In genomic region chr5:179256229-179257189, GRCh38 we compare ENCODE assay signal across 19 cellular contexts.
A peak's percentile ranks its signal among the peaks of the same experiment; 100 is the strongest.
DNase-seq lines count a peak whose midpoint lies in the region; ATAC-seq and TF ChIP-seq lines count a peak whose summit lies in the region.
"Had no signal": no experiment of that assay in that cellular context is flagged by ENCODE, and none has a peak within 500 bp of the region (broad histone marks: within the 10 kb centered on the region; RNA-seq: fewer than 3 reads in every experiment).

No MANE protein-coding gene starts in this region.

- H3K27me3 ChIP-seq in GM23248 (replicated peaks; ENCODE audit: insufficient read depth) = no peaks in the 10 kb centered on the region
- no peaks in the 10 kb centered on the region for H3K27me3 ChIP-seq in skeletal muscle tissue (ENCODE audit: control insufficient read depth in 3 of 3, insufficient read depth in 3 of 3, low read length in 3 of 3)
- H3K27me3 ChIP-seq: foreskin keratinocyte, SJCRH30 had no signal

- H3K9me3 ChIP-seq in GM23248 (ENCODE audit: low read depth) (no peaks in the 10 kb centered on the region), skeletal muscle tissue (ENCODE audit: control insufficient read depth in 3 of 3, low read length in 3 of 3) (no peaks in the 10 kb centered on the region)
- H3K9me3 ChIP-seq: SJCRH30 had no signal

- H3K27ac ChIP-seq in GM23248 = 0 out of 2 replicates have a peak overlapping the region, but pooled peaks have one; percentile 3
- H3K27ac ChIP-seq in skeletal muscle tissue (ENCODE audit: low read depth, low read length) = peak overlapping the region; percentile 30
- H3K27ac ChIP-seq: foreskin keratinocyte, SJCRH30 had no signal

- H3K36me3 Mint-ChIP-seq in WTC11 = no peaks in the 10 kb centered on the region
- H3K36me3 Mint-ChIP-seq in activated CD4-positive, alpha-beta T cell treated with anti-CD3 and anti-CD28 coated beads, Interleukin-2, amount 10 ng/mL, durations not matched to agents 24 days and 14 days (ENCODE audit: low read depth) = no peaks in the 10 kb centered on the region
- H3K36me3 Mint-ChIP-seq: naive thymus-derived CD8-positive, alpha-beta T cell had no signal

- intact Hi-C loops in activated CD4-positive, alpha-beta T cell treated with anti-CD3 and anti-CD28 coated beads, Interleukin-2, amount 10 ng/mL, durations not matched to agents 24 days and 14 days (cut with micrococcal nuclease) = no loop called here

- H2AFZ ChIP-seq in GM23248 = no peak overlapping the region
- H2AFZ ChIP-seq: GM23338 had no signal

- peaks cover 22% of the 10 kb centered on the region; the same call in 1 of the 2 replicates for H3K4me1 ChIP-seq in GM23248 (ENCODE audit: insufficient read depth)
- peaks cover 5 to 18% (median 11%) of the 10 kb centered on the region in 3 donors for H3K4me1 ChIP-seq in skeletal muscle tissue (ENCODE audit: control insufficient read depth in 3 of 3, insufficient read depth in 3 of 3, low read length in 3 of 3)
- H3K4me1 ChIP-seq: foreskin keratinocyte, SJCRH30 had no signal

- H3K4me3 Mint-ChIP-seq in WTC11 = no peak overlapping the region
- H3K4me3 Mint-ChIP-seq in activated CD4-positive, alpha-beta T cell treated with anti-CD3 and anti-CD28 coated beads, Interleukin-2, amount 10 ng/mL, durations not matched to agents 24 days and 14 days = no peak overlapping the region
- H3K4me3 Mint-ChIP-seq: B cell; central memory CD8-positive, alpha-beta T cell; GM23338; naive thymus-derived CD8-positive, alpha-beta T cell had no signal

- in situ Hi-C loops in GM23248 (cut with MboI) = no loop called here

- H3K9ac ChIP-seq in GM23248 (peak overlapping the region; percentile 59), skeletal muscle tissue (ENCODE audit: low read depth in 1 of 3, low read length in 3 of 3) (no peak overlapping the region)

- TF ChIP-seq CTCF in WTC11 (IDR thresholded peaks at IDR 0.05) = no peak

- WGBS in GM23248 (ENCODE audit: low coverage in 1 of 2, low lambda C conversion rate in 2 of 2, missing lambda C conversion rate in 2 of 2), 2 experiments = 61 to 64% methylated on average over 27 of the region's 27 CpGs

- no peaks in the 10 kb centered on the region for H3K9me3 Mint-ChIP-seq in WTC11
- no peaks in the 10 kb centered on the region for H3K9me3 Mint-ChIP-seq in activated CD4-positive, alpha-beta T cell treated with anti-CD3 and anti-CD28 coated beads, Interleukin-2, amount 10 ng/mL, durations not matched to agents 24 days and 14 days
- H3K9me3 Mint-ChIP-seq: central memory CD8-positive, alpha-beta T cell; GM23338; naive thymus-derived CD8-positive, alpha-beta T cell had no signal

- DNase-seq in GM23248 = no peak
- DNase-seq in WTC11 (ENCODE audit: low spot score) = peak; percentile 4
- DNase-seq in left kidney (ENCODE audit: low read depth, low spot score) = peak; percentile 75
- DNase-seq in stimulated activated CD8-positive, alpha-beta memory T cell treated with anti-CD3 and anti-CD28 coated beads, Interleukin-4, amount 100 ng/mL, for 48 hours = no peak
- DNase-seq in activated CD4-positive, alpha-beta T cell treated with anti-CD3 and anti-CD28 coated beads, Interleukin-2, amount 10 ng/mL, durations not matched to agents 24 days and 14 days = no peak
- DNase-seq: activated CD4-positive, alpha-beta T cell treated with anti-CD3 and anti-CD28 coated beads for 4 hours; foreskin keratinocyte; Karpas-422; NCI-H1436 treated with DMSO at 0.1 percent for 48 hours; NCI-H2227 treated with DMSO at 0.1 percent for 48 hours; retina; SJCRH30 had no signal

- no peaks in the 10 kb centered on the region for H3K9me2 ChIP-seq in GM23248 (ENCODE audit: insufficient read depth)

- H3K4me3 ChIP-seq in GM23248 (no peak overlapping the region), skeletal muscle tissue (ENCODE audit: low read length in 3 of 3) (no peak overlapping the region)
- H3K4me3 ChIP-seq: GM12878, GM23338, SJCRH30 had no signal

- ATAC-seq in WTC11 = no peak
- no peak for ATAC-seq in HG02571 (IDR thresholded peaks at IDR 0.05; ENCODE audit: unreplicated experiment)
- ATAC-seq: foreskin keratinocyte; GM12878; GM23338; naive thymus-derived CD8-positive, alpha-beta T cell had no signal

- H3F3A ChIP-seq in GM23248 (ENCODE audit: insufficient read depth) = no peaks in the 10 kb centered on the region; the same call in 1 of the 2 replicates

- no peaks in the 10 kb centered on the region for H4K20me1 ChIP-seq in GM23248 (ENCODE audit: insufficient read depth)

- H3K4me1 Mint-ChIP-seq in WTC11 = peaks cover 5% of the 10 kb centered on the region
- no peaks in the 10 kb centered on the region for H3K4me1 Mint-ChIP-seq in activated CD4-positive, alpha-beta T cell treated with anti-CD3 and anti-CD28 coated beads, Interleukin-2, amount 10 ng/mL, durations not matched to agents 24 days and 14 days
- H3K4me1 Mint-ChIP-seq: B cell; central memory CD8-positive, alpha-beta T cell; naive thymus-derived CD8-positive, alpha-beta T cell had no signal

- no peak overlapping the region for H3K27ac Mint-ChIP-seq in WTC11
- no peak overlapping the region for H3K27ac Mint-ChIP-seq in activated CD4-positive, alpha-beta T cell treated with anti-CD3 and anti-CD28 coated beads, Interleukin-2, amount 10 ng/mL, durations not matched to agents 24 days and 14 days
- H3K27ac Mint-ChIP-seq: B cell; GM23338; naive thymus-derived CD8-positive, alpha-beta T cell had no signal

- POLR2A ChIA-PET in WTC11 (lab: Charles Lee) = no interaction called here

- no peak overlapping the region for H3K4me2 ChIP-seq in GM23248 (ENCODE audit: unreplicated experiment)
- H3K4me2 ChIP-seq: GM23338 had no signal

- no peaks in the 10 kb centered on the region for H3K36me3 ChIP-seq in GM23248 (ENCODE audit: low read depth)
- no peaks in the 10 kb centered on the region for H3K36me3 ChIP-seq in skeletal muscle tissue (ENCODE audit: control insufficient read depth in 3 of 3, insufficient read depth in 3 of 3, low read length in 3 of 3)
- H3K36me3 ChIP-seq: SJCRH30 had no signal

- CTCF ChIA-PET in WTC11 (lab: Charles Lee) = no interaction called here

- no peaks in the 10 kb centered on the region for H3K27me3 Mint-ChIP-seq in WTC11 (ENCODE audit: low read depth)
- H3K27me3 Mint-ChIP-seq in activated CD4-positive, alpha-beta T cell treated with anti-CD3 and anti-CD28 coated beads, Interleukin-2, amount 10 ng/mL, durations not matched to agents 24 days and 14 days = no peaks in the 10 kb centered on the region

- H3K79me2 ChIP-seq in GM23248 (ENCODE audit: insufficient read depth) = peaks cover 100% of the 10 kb centered on the region

TF ChIP-seq in WTC11, 78 proteins besides CTCF, POLR2A, EP300 and RAD21 (continues in another document):
- TF ChIP-seq E2F1 (CRISPR knock-in tag; IDR thresholded peaks at IDR 0.05) (no peak), MLX (CRISPR knock-in tag; IDR thresholded peaks at IDR 0.05) (no peak), RELA (CRISPR knock-in tag; IDR thresholded peaks at IDR 0.05; ENCODE audit: borderline replicate concordance) (no peak), ZBTB21 (CRISPR knock-in tag; IDR thresholded peaks at IDR 0.05; ENCODE audit: borderline replicate concordance) (no peak), ARID4B (CRISPR knock-in tag; IDR thresholded peaks at IDR 0.05; ENCODE audit: borderline replicate concordance) (no peak), SMAD4 (CRISPR knock-in tag; IDR thresholded peaks at IDR 0.05) (no peak), ZNF263 (CRISPR knock-in tag; IDR thresholded peaks at IDR 0.05; ENCODE audit: low read depth) (no peak)

Comparison
In these comparisons a context has a peak if more than half of its experiments do, and no peak if none do; other contexts are left out.
1. DNase-seq: peak in WTC11 (single experiment) and left kidney (single experiment); none in GM23248 (single experiment), stimulated activated CD8-positive, alpha-beta memory T cell treated with anti-CD3 and anti-CD28 coated beads, Interleukin-4, amount 100 ng/mL, for 48 hours (single experiment) and activated CD4-positive, alpha-beta T cell treated with anti-CD3 and anti-CD28 coated beads, Interleukin-2, amount 10 ng/mL, durations not matched to agents 24 days and 14 days (single experiment).